In genomic region chr13:109781384-109782065, GRCh38 we compare ENCODE assay signal across 1 cellular context.
TF ChIP-seq lines count a peak whose summit lies in the region.

No MANE protein-coding gene starts in this region.

TF ChIP-seq in GM23338, 12 proteins besides CTCF, POLR2A, EP300 and RAD21 (continued from another document):
- TF ChIP-seq, protein P1, sequence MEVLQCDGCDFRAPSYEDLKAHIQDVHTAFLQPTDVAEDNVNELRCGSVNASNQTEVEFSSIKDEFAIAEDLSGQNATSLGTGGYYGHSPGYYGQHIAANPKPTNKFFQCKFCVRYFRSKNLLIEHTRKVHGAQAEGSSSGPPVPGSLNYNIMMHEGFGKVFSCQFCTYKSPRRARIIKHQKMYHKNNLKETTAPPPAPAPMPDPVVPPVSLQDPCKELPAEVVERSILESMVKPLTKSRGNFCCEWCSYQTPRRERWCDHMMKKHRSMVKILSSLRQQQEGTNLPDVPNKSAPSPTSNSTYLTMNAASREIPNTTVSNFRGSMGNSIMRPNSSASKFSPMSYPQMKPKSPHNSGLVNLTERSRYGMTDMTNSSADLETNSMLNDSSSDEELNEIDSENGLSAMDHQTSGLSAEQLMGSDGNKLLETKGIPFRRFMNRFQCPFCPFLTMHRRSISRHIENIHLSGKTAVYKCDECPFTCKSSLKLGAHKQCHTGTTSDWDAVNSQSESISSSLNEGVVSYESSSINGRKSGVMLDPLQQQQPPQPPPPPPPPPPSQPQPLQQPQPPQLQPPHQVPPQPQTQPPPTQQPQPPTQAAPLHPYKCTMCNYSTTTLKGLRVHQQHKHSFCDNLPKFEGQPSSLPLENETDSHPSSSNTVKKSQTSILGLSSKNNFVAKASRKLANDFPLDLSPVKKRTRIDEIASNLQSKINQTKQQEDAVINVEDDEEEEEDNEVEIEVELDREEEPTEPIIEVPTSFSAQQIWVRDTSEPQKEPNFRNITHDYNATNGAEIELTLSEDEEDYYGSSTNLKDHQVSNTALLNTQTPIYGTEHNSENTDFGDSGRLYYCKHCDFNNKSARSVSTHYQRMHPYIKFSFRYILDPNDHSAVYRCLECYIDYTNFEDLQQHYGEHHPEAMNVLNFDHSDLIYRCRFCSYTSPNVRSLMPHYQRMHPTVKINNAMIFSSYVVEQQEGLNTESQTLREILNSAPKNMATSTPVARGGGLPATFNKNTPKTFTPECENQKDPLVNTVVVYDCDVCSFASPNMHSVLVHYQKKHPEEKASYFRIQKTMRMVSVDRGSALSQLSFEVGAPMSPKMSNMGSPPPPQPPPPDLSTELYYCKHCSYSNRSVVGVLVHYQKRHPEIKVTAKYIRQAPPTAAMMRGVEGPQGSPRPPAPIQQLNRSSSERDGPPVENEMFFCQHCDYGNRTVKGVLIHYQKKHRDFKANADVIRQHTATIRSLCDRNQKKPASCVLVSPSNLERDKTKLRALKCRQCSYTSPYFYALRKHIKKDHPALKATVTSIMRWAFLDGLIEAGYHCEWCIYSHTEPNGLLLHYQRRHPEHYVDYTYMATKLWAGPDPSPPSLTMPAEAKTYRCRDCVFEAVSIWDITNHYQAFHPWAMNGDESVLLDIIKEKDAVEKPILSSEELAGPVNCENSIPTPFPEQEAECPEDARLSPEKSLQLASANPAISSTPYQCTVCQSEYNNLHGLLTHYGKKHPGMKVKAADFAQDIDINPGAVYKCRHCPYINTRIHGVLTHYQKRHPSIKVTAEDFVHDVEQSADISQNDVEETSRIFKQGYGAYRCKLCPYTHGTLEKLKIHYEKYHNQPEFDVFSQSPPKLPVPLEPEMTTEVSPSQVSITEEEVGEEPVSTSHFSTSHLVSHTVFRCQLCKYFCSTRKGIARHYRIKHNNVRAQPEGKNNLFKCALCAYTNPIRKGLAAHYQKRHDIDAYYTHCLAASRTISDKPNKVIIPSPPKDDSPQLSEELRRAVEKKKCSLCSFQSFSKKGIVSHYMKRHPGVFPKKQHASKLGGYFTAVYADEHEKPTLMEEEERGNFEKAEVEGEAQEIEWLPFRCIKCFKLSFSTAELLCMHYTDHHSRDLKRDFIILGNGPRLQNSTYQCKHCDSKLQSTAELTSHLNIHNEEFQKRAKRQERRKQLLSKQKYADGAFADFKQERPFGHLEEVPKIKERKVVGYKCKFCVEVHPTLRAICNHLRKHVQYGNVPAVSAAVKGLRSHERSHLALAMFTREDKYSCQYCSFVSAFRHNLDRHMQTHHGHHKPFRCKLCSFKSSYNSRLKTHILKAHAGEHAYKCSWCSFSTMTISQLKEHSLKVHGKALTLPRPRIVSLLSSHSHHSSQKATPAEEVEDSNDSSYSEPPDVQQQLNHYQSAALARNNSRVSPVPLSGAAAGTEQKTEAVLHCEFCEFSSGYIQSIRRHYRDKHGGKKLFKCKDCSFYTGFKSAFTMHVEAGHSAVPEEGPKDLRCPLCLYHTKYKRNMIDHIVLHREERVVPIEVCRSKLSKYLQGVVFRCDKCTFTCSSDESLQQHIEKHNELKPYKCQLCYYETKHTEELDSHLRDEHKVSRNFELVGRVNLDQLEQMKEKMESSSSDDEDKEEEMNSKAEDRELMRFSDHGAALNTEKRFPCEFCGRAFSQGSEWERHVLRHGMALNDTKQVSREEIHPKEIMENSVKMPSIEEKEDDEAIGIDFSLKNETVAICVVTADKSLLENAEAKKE (CRISPR knock-in tag; IDR thresholded peaks at IDR 0.05), result no peak
- TF ChIP-seq EZH2phosphoT487 (IDR thresholded peaks at IDR 0.05; ENCODE audit: unreplicated experiment), result no peak
- TF ChIP-seq JUNB (IDR thresholded peaks at IDR 0.05; ENCODE audit: unreplicated experiment), result no peak
